In genomic region chr17:60677308-60678117, GRCh38 we compare ENCODE assay signal across 1 cellular context.
TF ChIP-seq lines count a peak whose summit lies in the region.

Gene BCAS3 (plus strand): TSS chr17:60677851.

TF ChIP-seq in H1, 55 proteins besides CTCF, POLR2A, EP300 and RAD21 (continued from another document):
- TF ChIP-seq ATF2 (IDR thresholded peaks at IDR 0.05; ENCODE audit: low read length) (no peak), SUZ12 (IDR thresholded peaks at IDR 0.05; ENCODE audit: low read length) (no peak), CTBP2 (IDR thresholded peaks at IDR 0.05; ENCODE audit: borderline replicate concordance, insufficient read depth, insufficient read length, low read length) (no peak), SIN3A (conservative IDR thresholded peaks at IDR 0.05 in 1 of 2, IDR thresholded peaks at IDR 0.05 in 1 of 2; ENCODE audit: low read depth in 1 of 2, low read length in 2 of 2) (peak; percentile 97 to 98; a peak in 3 of 4 replicates), SIRT6 (IDR thresholded peaks at IDR 0.05; ENCODE audit: low read length) (no peak), SP4 (IDR thresholded peaks at IDR 0.05; ENCODE audit: low read length) (0 out of 2 replicates have a peak, but pooled peaks have one; percentile 77), GTF2F1 (IDR thresholded peaks at IDR 0.05; ENCODE audit: borderline replicate concordance, low read depth, low read length) (no peak), ZNF274 (IDR thresholded peaks at IDR 0.05; ENCODE audit: borderline replicate concordance, extremely low read depth, low read length) (no peak), JUND (IDR thresholded peaks at IDR 0.05; ENCODE audit: low read length) (no peak), TAF1 (IDR thresholded peaks at IDR 0.05; ENCODE audit: low read depth, low read length) (peak; percentile 72), BRCA1 (IDR thresholded peaks at IDR 0.05; ENCODE audit: low read depth, low read length) (peak; percentile 80), SAP30 (IDR thresholded peaks at IDR 0.05; ENCODE audit: insufficient read depth, insufficient replicate concordance, low read length) (peak; percentile 99), MAX (IDR thresholded peaks at IDR 0.05) (peak; percentile 96), HDAC2 (IDR thresholded peaks at IDR 0.05; ENCODE audit: borderline replicate concordance in 1 of 2, low read depth in 2 of 2, low read length in 2 of 2) (peak; percentile 61 to 95; a peak in 3 of 4 replicates), ASH2L (IDR thresholded peaks at IDR 0.05; ENCODE audit: low read length) (peak; percentile 85), CBX8 (IDR thresholded peaks at IDR 0.05; ENCODE audit: borderline replicate concordance, low read depth, low read length) (no peak), E2F6 (IDR thresholded peaks at IDR 0.05) (peak; percentile 88), BACH1 (IDR thresholded peaks at IDR 0.05; ENCODE audit: low read length) (no peak), EGR1 (IDR thresholded peaks at IDR 0.05; ENCODE audit: borderline replicate concordance, low read depth, low read length) (no peak), CHD2 (IDR thresholded peaks at IDR 0.05; ENCODE audit: low read length) (peak; percentile 95), CREB1 (IDR thresholded peaks at IDR 0.05) (no peak; the same call in 1 of the 2 replicates), PHF8 (conservative IDR thresholded peaks at IDR 0.05; ENCODE audit: low read depth, low read length) (peak; percentile 83), HDAC6 (IDR thresholded peaks at IDR 0.05; ENCODE audit: low read depth, low read length) (no peak), CHD7 (IDR thresholded peaks at IDR 0.05; ENCODE audit: insufficient replicate concordance, low read length) (no peak), CHD1 (IDR thresholded peaks at IDR 0.05; ENCODE audit: low read depth, low read length) (no peak), POLR2AphosphoS5 (IDR thresholded peaks at IDR 0.05; ENCODE audit: low read depth, low read length) (peak; percentile 79), SP1 (IDR thresholded peaks at IDR 0.05; ENCODE audit: low read depth, low read length) (peak; percentile 99), YY1 (IDR thresholded peaks at IDR 0.05; ENCODE audit: low read depth, low read length) (no peak), USF2 (IDR thresholded peaks at IDR 0.05; ENCODE audit: low read length) (peak; percentile 85), MAFK (IDR thresholded peaks at IDR 0.05; ENCODE audit: low read depth, low read length) (no peak), NANOG (IDR thresholded peaks at IDR 0.05; ENCODE audit: insufficient read depth, low read depth, low read length, poor library complexity, severe bottlenecking) (no peak), KDM1A (IDR thresholded peaks at IDR 0.05; ENCODE audit: borderline replicate concordance, low read length) (no peak), RBBP5 (IDR thresholded peaks at IDR 0.05; ENCODE audit: borderline replicate concordance, low read depth, low read length) (no peak), TEAD4 (IDR thresholded peaks at IDR 0.05; ENCODE audit: low read depth, low read length) (0 out of 2 replicates have a peak, but pooled peaks have one; percentile 1), ATF3 (IDR thresholded peaks at IDR 0.05; ENCODE audit: insufficient read depth, low read depth, low read length) (peak; percentile 21; the same call in 1 of the 2 replicates), TCF12 (IDR thresholded peaks at IDR 0.05; ENCODE audit: low read depth, low read length) (no peak), TAF7 (optimal IDR thresholded peaks at IDR 0.05; ENCODE audit: borderline replicate concordance, low read depth, low read length) (peak; percentile 33)
